In genomic region chr13:60627071-60627686, GRCh38 we compare ENCODE assay signal across 8 cellular contexts.
DNase-seq lines count a peak whose midpoint lies in the region; ATAC-seq and TF ChIP-seq lines count a peak whose summit lies in the region.

No MANE protein-coding gene starts in this region.

- intact Hi-C loops in dorsolateral prefrontal cortex (cut with DNase I), result no loop called here

- CTCF ChIA-PET in BJ (lab: Yijun Ruan, JAX), result interaction anchor here (0.7 to 0.9 kb wide), 4 partner anchors 10 to 52 kb away, joined by 3 to 4 read pairs (median 3); no protein-coding TSS in a partner anchor

- no peak for DNase-seq in BJ (ENCODE audit: low read depth)
- DNase-seq in NCI-H526 (lab: John Stamatoyannopoulos, UW), result peak; percentile 29 to 72
- peak in 3 of 10 donors; percentile 18 to 36 (median 33) for DNase-seq in dorsolateral prefrontal cortex
- DNase-seq in nephron progenitor cell, result peak; percentile 64
- no peak for DNase-seq in NCI-H187 (lab: John Stamatoyannopoulos, UW)

- no peak overlapping the region for H3K4me3 Mint-ChIP-seq in nephron progenitor cell

- ATAC-seq in GM18508 (IDR thresholded peaks at IDR 0.05; ENCODE audit: insufficient read depth, unreplicated experiment), result peak; percentile 71
- peak; percentile 82 for ATAC-seq in HG03103 (IDR thresholded peaks at IDR 0.05; ENCODE audit: low read depth, unreplicated experiment)
- ATAC-seq in HG03571 (IDR thresholded peaks at IDR 0.05; ENCODE audit: unreplicated experiment), result no peak

- H3K27me3 ChIP-seq in BJ (ENCODE audit: control insufficient read depth, insufficient read depth, low read length), result no peaks in the 10 kb centered on the region
- peaks cover 0 to 5% (median 0%) of the 10 kb centered on the region in 45 donors for H3K27me3 ChIP-seq in dorsolateral prefrontal cortex

- H3K4me1 Mint-ChIP-seq in nephron progenitor cell, result no peaks in the 10 kb centered on the region

- no peak overlapping the region for H3K27ac Mint-ChIP-seq in nephron progenitor cell

- H3K4me3 ChIP-seq in BJ (ENCODE audit: low read depth, low read length), result no peak overlapping the region
- no peak overlapping the region for H3K4me3 ChIP-seq in dorsolateral prefrontal cortex

- POLR2A ChIA-PET in BJ (lab: Charles Lee), result no interaction called here

- peaks cover 11% of the 10 kb centered on the region for H3K27me3 Mint-ChIP-seq in nephron progenitor cell (ENCODE audit: low read depth, poor library complexity)

- no peaks in the 10 kb centered on the region for H3K36me3 Mint-ChIP-seq in nephron progenitor cell (ENCODE audit: low read depth)

- H3K27ac ChIP-seq in dorsolateral prefrontal cortex, result no peak overlapping the region

- H3K36me3 ChIP-seq in BJ (ENCODE audit: control insufficient read depth, insufficient read depth, low read length), result no peaks in the 10 kb centered on the region

- no peaks in the 10 kb centered on the region for H3K9me3 Mint-ChIP-seq in nephron progenitor cell

- TF ChIP-seq CTCF in BJ (IDR thresholded peaks at IDR 0.05; ENCODE audit: insufficient read depth, low read depth, low read length), result peak; percentile 38
- peak in 55 of 56 donors; percentile 13 to 71 (median 51) for TF ChIP-seq CTCF in dorsolateral prefrontal cortex (IDR thresholded peaks at IDR 0.05 in 54 of 56, conservative IDR thresholded peaks at IDR 0.05 in 2 of 56; ENCODE audit: low read depth in 1 of 56, partially characterized antibody in 56 of 56)
- peak; percentile 90 for TF ChIP-seq CTCF in nephron progenitor cell (IDR thresholded peaks at IDR 0.05)

Comparison
In these comparisons a context has a peak if more than half of its experiments do, and no peak if none do; other contexts are left out.
1. DNase-seq: peak in NCI-H526 (2 of 2) and nephron progenitor cell (single experiment); none in BJ (single experiment) and NCI-H187 (0 of 2).
2. CTCF ChIP-seq: peak in every context shown above with its lines; median percentile 90 in nephron progenitor cell; 51 in dorsolateral prefrontal cortex; 38 in BJ.